ENCODE assay signal across 8 cellular contexts in the genomic region with DNA sequence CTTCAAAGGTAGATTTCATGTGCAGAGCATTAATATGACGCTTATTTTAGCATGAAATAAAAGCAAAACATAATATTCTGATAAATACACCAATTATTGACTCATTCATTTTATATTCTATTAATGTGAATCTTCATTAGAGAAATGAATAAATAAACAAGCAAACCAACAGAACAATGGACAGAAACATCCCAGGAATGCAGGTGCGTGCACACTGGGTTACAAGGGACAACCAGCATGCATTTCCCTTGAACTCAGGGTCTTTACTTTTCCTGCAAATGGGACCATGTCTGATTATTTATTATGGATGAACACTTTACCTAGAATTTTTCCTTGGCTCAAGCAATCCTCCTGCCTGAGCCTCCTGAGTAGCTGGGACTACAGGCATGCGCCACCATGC. TPM values are rescaled to one million over a fixed set of nuclear protein-coding genes. Genes with fewer than 3 reads are reported as not detected.
"Had no signal": no experiment of that assay in that cellular context is flagged by ENCODE, and none has a peak within 500 bp of the region (broad histone marks: within the 10 kb centered on the region; RNA-seq: fewer than 3 reads in every experiment).

No MANE protein-coding gene starts in this region.

- H3K4me3 ChIP-seq: GM12878 had no signal

- DNase-seq: GDM1, GF-D8 had no signal

- ATAC-seq: GM12878 had no signal

- FAIRE-seq: G401.6, GM12878, GM12891, GM12892, GM18507, GM19239 had no signal

RNA-seq across cellular contexts. Expression of a gene that starts 13.5 kb away (rescaled TPM):
- total RNA-seq: GM12878 had no signal
- polyA plus RNA-seq: GM12878 had no signal
